ENCODE assay signal across 1 cellular context in genomic region chr17:19331553-19332245, GRCh38.
TF ChIP-seq lines count a peak whose summit lies in the region.

No MANE protein-coding gene starts in this region.

TF ChIP-seq in K562, 482 proteins besides CTCF, POLR2A, EP300 and RAD21 (continued from another document):
- TF ChIP-seq ATF2 (CRISPR knock-in tag; IDR thresholded peaks at IDR 0.05) (no peak), FOXK1 (CRISPR knock-in tag; IDR thresholded peaks at IDR 0.05; ENCODE audit: borderline replicate concordance) (no peak), ARHGAP35 (IDR thresholded peaks at IDR 0.05; ENCODE audit: partially characterized antibody) (no peak), RFX5 (IDR thresholded peaks at IDR 0.05; ENCODE audit: low read depth, low read length) (no peak), HDAC2 (IDR thresholded peaks at IDR 0.05) (no peak), GMEB1 (CRISPR knock-in tag; IDR thresholded peaks at IDR 0.05) (no peak), NKRF (IDR thresholded peaks at IDR 0.05; ENCODE audit: borderline replicate concordance) (no peak), ZNF384 (IDR thresholded peaks at IDR 0.05; ENCODE audit: low read depth, low read length) (no peak), RAD51 (IDR thresholded peaks at IDR 0.05; ENCODE audit: borderline replicate concordance, low read depth) (peak; percentile 47; the same call in 1 of the 2 replicates), ZNF695 (CRISPR knock-in tag; IDR thresholded peaks at IDR 0.05) (no peak), ZNF589 (CRISPR knock-in tag; IDR thresholded peaks at IDR 0.05; ENCODE audit: low read depth) (no peak), JUND (IDR thresholded peaks at IDR 0.05; ENCODE audit: borderline replicate concordance, low read depth, low read length) (no peak), JUND (tag; IDR thresholded peaks at IDR 0.05; ENCODE audit: borderline replicate concordance, low read depth, low read length) (no peak), ZSCAN29 (IDR thresholded peaks at IDR 0.05) (no peak), NFIC (IDR thresholded peaks at IDR 0.05) (no peak), PHF20 (IDR thresholded peaks at IDR 0.05; ENCODE audit: partially characterized antibody) (no peak), PYGO2 (tag; IDR thresholded peaks at IDR 0.05) (no peak), NELFE (IDR thresholded peaks at IDR 0.05; ENCODE audit: insufficient read depth, insufficient read length) (no peak), TGIF2 (CRISPR knock-in tag; IDR thresholded peaks at IDR 0.05) (no peak), NCOA4 (IDR thresholded peaks at IDR 0.05; ENCODE audit: partially characterized antibody) (no peak)
- TF ChIP-seq, protein P1, sequence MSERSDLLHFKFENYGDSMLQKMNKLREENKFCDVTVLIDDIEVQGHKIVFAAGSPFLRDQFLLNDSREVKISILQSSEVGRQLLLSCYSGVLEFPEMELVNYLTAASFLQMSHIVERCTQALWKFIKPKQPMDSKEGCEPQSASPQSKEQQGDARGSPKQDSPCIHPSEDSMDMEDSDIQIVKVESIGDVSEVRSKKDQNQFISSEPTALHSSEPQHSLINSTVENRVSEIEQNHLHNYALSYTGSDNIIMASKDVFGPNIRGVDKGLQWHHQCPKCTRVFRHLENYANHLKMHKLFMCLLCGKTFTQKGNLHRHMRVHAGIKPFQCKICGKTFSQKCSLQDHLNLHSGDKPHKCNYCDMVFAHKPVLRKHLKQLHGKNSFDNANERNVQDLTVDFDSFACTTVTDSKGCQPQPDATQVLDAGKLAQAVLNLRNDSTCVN (CRISPR knock-in tag; IDR thresholded peaks at IDR 0.05), result no peak
- TF ChIP-seq, protein P2, sequence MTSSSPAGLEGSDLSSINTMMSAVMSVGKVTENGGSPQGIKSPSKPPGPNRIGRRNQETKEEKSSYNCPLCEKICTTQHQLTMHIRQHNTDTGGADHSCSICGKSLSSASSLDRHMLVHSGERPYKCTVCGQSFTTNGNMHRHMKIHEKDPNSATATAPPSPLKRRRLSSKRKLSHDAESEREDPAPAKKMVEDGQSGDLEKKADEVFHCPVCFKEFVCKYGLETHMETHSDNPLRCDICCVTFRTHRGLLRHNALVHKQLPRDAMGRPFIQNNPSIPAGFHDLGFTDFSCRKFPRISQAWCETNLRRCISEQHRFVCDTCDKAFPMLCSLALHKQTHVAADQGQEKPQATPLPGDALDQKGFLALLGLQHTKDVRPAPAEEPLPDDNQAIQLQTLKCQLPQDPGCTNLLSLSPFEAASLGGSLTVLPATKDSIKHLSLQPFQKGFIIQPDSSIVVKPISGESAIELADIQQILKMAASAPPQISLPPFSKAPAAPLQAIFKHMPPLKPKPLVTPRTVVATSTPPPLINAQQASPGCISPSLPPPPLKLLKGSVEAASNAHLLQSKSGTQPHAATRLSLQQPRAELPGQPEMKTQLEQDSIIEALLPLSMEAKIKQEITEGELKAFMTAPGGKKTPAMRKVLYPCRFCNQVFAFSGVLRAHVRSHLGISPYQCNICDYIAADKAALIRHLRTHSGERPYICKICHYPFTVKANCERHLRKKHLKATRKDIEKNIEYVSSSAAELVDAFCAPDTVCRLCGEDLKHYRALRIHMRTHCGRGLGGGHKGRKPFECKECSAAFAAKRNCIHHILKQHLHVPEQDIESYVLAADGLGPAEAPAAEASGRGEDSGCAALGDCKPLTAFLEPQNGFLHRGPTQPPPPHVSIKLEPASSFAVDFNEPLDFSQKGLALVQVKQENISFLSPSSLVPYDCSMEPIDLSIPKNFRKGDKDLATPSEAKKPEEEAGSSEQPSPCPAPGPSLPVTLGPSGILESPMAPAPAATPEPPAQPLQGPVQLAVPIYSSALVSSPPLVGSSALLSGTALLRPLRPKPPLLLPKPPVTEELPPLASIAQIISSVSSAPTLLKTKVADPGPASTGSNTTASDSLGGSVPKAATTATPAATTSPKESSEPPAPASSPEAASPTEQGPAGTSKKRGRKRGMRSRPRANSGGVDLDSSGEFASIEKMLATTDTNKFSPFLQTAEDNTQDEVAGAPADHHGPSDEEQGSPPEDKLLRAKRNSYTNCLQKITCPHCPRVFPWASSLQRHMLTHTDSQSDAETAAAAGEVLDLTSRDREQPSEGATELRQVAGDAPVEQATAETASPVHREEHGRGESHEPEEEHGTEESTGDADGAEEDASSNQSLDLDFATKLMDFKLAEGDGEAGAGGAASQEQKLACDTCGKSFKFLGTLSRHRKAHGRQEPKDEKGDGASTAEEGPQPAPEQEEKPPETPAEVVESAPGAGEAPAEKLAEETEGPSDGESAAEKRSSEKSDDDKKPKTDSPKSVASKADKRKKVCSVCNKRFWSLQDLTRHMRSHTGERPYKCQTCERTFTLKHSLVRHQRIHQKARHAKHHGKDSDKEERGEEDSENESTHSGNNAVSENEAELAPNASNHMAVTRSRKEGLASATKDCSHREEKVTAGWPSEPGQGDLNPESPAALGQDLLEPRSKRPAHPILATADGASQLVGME (CRISPR knock-in tag; IDR thresholded peaks at IDR 0.05), result no peak
